ENCODE assay signal across 8 cellular contexts in genomic region chr11:67402192-67402839, GRCh38. TPM values are rescaled to one million over a fixed set of nuclear protein-coding genes. Genes with fewer than 3 reads are reported as not detected.
DNase-seq lines count a peak whose midpoint lies in the region; ATAC-seq and TF ChIP-seq lines count a peak whose summit lies in the region.
"Not testable (repeated sequence)": the region's sequence is repeated elsewhere in the genome, so short reads cannot be mapped to it uniquely, and the experiment has no call there.

No MANE protein-coding gene starts in this region.

- H3K9me3 ChIP-seq in AG04450 (ENCODE audit: control insufficient read depth, insufficient read depth, low read length); HEK293 (ENCODE audit: control insufficient read depth, insufficient read depth, low read depth, low read length); NT2/D1 (ENCODE audit: insufficient read depth, low read length); left ventricle myocardium inferior (replicated peaks); spleen: not testable (repeated sequence)

- H3K4me1 Mint-ChIP-seq in activated T-cell treated with anti-CD3 and anti-CD28 coated beads, Interleukin-2, amount 50 U/mL, for 4 hours (ENCODE audit: low read depth) = peaks cover 73% of the 10 kb centered on the region
- peaks cover 20% of the 10 kb centered on the region for H3K4me1 Mint-ChIP-seq in chondrocyte (ENCODE audit: low read depth)
- peaks cover 34 to 79% (median 58%) of the 10 kb centered on the region in 3 donors for H3K4me1 Mint-ChIP-seq in naive B cell

- peaks cover 0 to 33% of the 10 kb centered on the region in 2 experiments; a peak in 1 of 3 replicates for H3K36me3 ChIP-seq in HEK293 (ENCODE audit: control insufficient read depth in 2 of 2, insufficient read depth in 1 of 2, low read length in 2 of 2)
- peaks cover 33% of the 10 kb centered on the region for H3K36me3 ChIP-seq in NT2/D1 (ENCODE audit: insufficient read depth, insufficient read length, low read length)
- H3K36me3 ChIP-seq in left ventricle myocardium inferior = peaks cover 30% of the 10 kb centered on the region
- H3K36me3 ChIP-seq in spleen = peaks cover 0 to 59% (median 40%) of the 10 kb centered on the region in 6 donors

- H3K27me3 Mint-ChIP-seq in activated T-cell treated with anti-CD3 and anti-CD28 coated beads, Interleukin-2, amount 50 U/mL, for 4 hours (ENCODE audit: low read depth); chondrocyte (ENCODE audit: low read depth); naive B cell: not testable (repeated sequence)

- not testable (repeated sequence) for ATAC-seq in activated T-cell treated with anti-CD3 and anti-CD28 coated beads, Interleukin-2, amount 50 U/mL, for 4 hours; naive B cell (ENCODE audit: low read depth in 2 of 2)

- intact Hi-C loops in left ventricle myocardium inferior (cut with micrococcal nuclease); spleen (cut with DNase I; ENCODE audit: low total_unique reads): not testable (repeated sequence)

- H3K4me1 ChIP-seq in HEK293 (ENCODE audit: control insufficient read depth, insufficient read depth, low read length) = not testable (repeated sequence)
- H3K4me1 ChIP-seq in NT2/D1 (ENCODE audit: insufficient read depth, insufficient read length) (peaks cover 28% of the 10 kb centered on the region), left ventricle myocardium inferior (peaks cover 66% of the 10 kb centered on the region), spleen (peaks cover 45 to 95% (median 84%) of the 10 kb centered on the region in 6 donors)

- not testable (repeated sequence) for TF ChIP-seq POLR2A in spleen (IDR thresholded peaks at IDR 0.05)

- 39 to 46% (median 43%) methylated on average over 19 of the region's 19 CpGs for WGBS in spleen, 5 donors

- H3K36me3 Mint-ChIP-seq in activated T-cell treated with anti-CD3 and anti-CD28 coated beads, Interleukin-2, amount 50 U/mL, for 4 hours (ENCODE audit: insufficient read depth) = not testable (repeated sequence)
- H3K36me3 Mint-ChIP-seq in chondrocyte (ENCODE audit: low read depth) (peaks cover 10% of the 10 kb centered on the region), naive B cell (peaks cover 4 to 16% of the 10 kb centered on the region in 2 donors)

- not testable (repeated sequence) for DNase-seq in AG04450 (ENCODE audit: low read depth, low spot score); NT2/D1 (ENCODE audit: low read depth, low spot score); chondrocyte (ENCODE audit: low spot score); left ventricle myocardium inferior; naive B cell; spleen
- DNase-seq in activated T-cell treated with anti-CD3 and anti-CD28 coated beads, Interleukin-2, amount 50 U/mL, for 4 hours = peak; percentile 4

- peak overlapping the region; percentile 59 for H3K27ac Mint-ChIP-seq in chondrocyte (ENCODE audit: unreplicated experiment)
- H3K27ac Mint-ChIP-seq in naive B cell = peak overlapping the region in 5 of 6 donors; percentile 84 to 95 (median 88)

- CTCF ChIA-PET in AG04450 (lab: Charles Lee) = interaction anchor here (0.6 to 3.1 kb wide), 26 partner anchors 9 to 105 kb away, joined by 3 to 23 read pairs (median 6); partner anchors contain the start of genes AIP, CDK2AP2, POLD4 and RAD9A
- CTCF ChIA-PET in HEK293 (lab: Yijun Ruan, JAX) = interaction anchor here (0.5 to 2.8 kb wide), 21 partner anchors 10 to 475 kb away, joined by 3 to 20 read pairs (median 6); partner anchors contain the start of genes PITPNM1, RAD9A and TMEM134

- H3K9me3 Mint-ChIP-seq in activated T-cell treated with anti-CD3 and anti-CD28 coated beads, Interleukin-2, amount 50 U/mL, for 4 hours; chondrocyte (ENCODE audit: low read depth); naive B cell: not testable (repeated sequence)

- H3K4me3 Mint-ChIP-seq in activated T-cell treated with anti-CD3 and anti-CD28 coated beads, Interleukin-2, amount 50 U/mL, for 4 hours = peak overlapping the region; percentile 88
- H3K4me3 Mint-ChIP-seq in chondrocyte (ENCODE audit: unreplicated experiment) (peak overlapping the region; percentile 36), naive B cell (peak overlapping the region; percentile 87 to 98 (median 94))

- H3K27me3 ChIP-seq in AG04450 (ENCODE audit: control insufficient read depth, insufficient read depth, low read length); left ventricle myocardium inferior (ENCODE audit: low read depth); spleen (replicated peaks in 1 of 7): not testable (repeated sequence)
- H3K27me3 ChIP-seq in NT2/D1 (ENCODE audit: insufficient read depth, insufficient read length) = peaks cover 22% of the 10 kb centered on the region

- H3K27ac ChIP-seq in AG04450 (ENCODE audit: low read depth, low read length) (peak overlapping the region; percentile 82), left ventricle myocardium inferior (replicated peaks) (peak overlapping the region; percentile 99), spleen (peak overlapping the region; percentile 72 to 99 (median 96))
- not testable (repeated sequence) for H3K27ac ChIP-seq in HEK293 (ENCODE audit: extremely low read depth, low read depth, low read length)

- POLR2A ChIA-PET in AG04450 (lab: Yijun Ruan, JAX) = interaction anchor here (0.7 to 2.5 kb wide), 10 partner anchors 9 to 181 kb away, joined by 3 to 30 read pairs (median 6); partner anchors contain the start of genes GSTP1, POLD4, RAD9A and RPS6KB2
- POLR2A ChIA-PET in HEK293 (lab: Yijun Ruan, JAX) = interaction anchor here (0.7 to 3.3 kb wide), 21 partner anchors 9 to 227 kb away, joined by 3 to 53 read pairs (median 7); partner anchors contain the start of genes GPR152, GSTP1, NUDT8 and PITPNM1

- H3K4me3 ChIP-seq in AG04450 (ENCODE audit: low read depth, low read length) = peak overlapping the region; percentile 56
- peak overlapping the region; percentile 14 for H3K4me3 ChIP-seq in HEK293 (ENCODE audit: low read depth, low read length)
- not testable (repeated sequence) for H3K4me3 ChIP-seq in NT2/D1 (ENCODE audit: insufficient read length, low read depth)
- peak overlapping the region; percentile 99 for H3K4me3 ChIP-seq in left ventricle myocardium inferior
- H3K4me3 ChIP-seq in spleen = peak overlapping the region in 7 of 8 donors; percentile 30 to 99 (median 88)

- not testable (repeated sequence) for TF ChIP-seq CTCF in AG04450 (IDR thresholded peaks at IDR 0.05; ENCODE audit: low read depth, low read length); HEK293 (tag by site-specific recombination; IDR thresholded peaks at IDR 0.05); chondrocyte (IDR thresholded peaks at IDR 0.05); left ventricle myocardium inferior (IDR thresholded peaks at IDR 0.05; ENCODE audit: borderline replicate concordance); spleen (IDR thresholded peaks at IDR 0.05 in 8 of 11, conservative IDR thresholded peaks at IDR 0.05 in 3 of 11)

- H3K9ac ChIP-seq in NT2/D1 (ENCODE audit: insufficient read length, low read depth) = peak overlapping the region; percentile 79

RNA-seq across cellular contexts. Expression of gene PPP1CA, which starts 0.7 kb away (rescaled TPM):
- 116 and 140 TPM in 2 replicates for polyA plus RNA-seq in AG04450 (2011; rRNA removed)
- 107 and 146 TPM in 2 replicates for polyA minus RNA-seq in AG04450 (2011; rRNA and poly(A)+ RNA removed)
- 100 to 1,000 TPM; 262 to 265 (median 264) TPM for total RNA-seq in activated T-cell treated with anti-CD3 and anti-CD28 coated beads, Interleukin-2, amount 50 U/mL, for 4 hours
- 95.2 to 113 TPM (median 109 TPM) in 3 replicates for total RNA-seq in chondrocyte
- 86.0 TPM for total RNA-seq in left ventricle myocardium inferior
- polyA plus RNA-seq in naive B cell (ENCODE audit: low read depth in 6 of 6) = 100 to 1,000 TPM; 492 to 795 (median 530) TPM
- 100 to 1,000 TPM; 147 to 192 (median 157) TPM for total RNA-seq in spleen
- polyA plus RNA-seq in spleen = 100 to 1,000 TPM; 152 to 207 (median 170) TPM

RNA-seq across cellular contexts. Expression of gene TBC1D10C, which starts 1.6 kb away (rescaled TPM):
- polyA plus RNA-seq in AG04450 (2011; rRNA removed) (not detected in 2 replicates), naive B cell (ENCODE audit: low read depth in 6 of 6) (100 to 1,000 TPM; 190 to 304 (median 239) TPM), spleen (100 to 1,000 TPM; 174 to 270 (median 196) TPM)
- polyA minus RNA-seq in AG04450 (2011; rRNA and poly(A)+ RNA removed) = not detected in 2 replicates
- total RNA-seq in activated T-cell treated with anti-CD3 and anti-CD28 coated beads, Interleukin-2, amount 50 U/mL, for 4 hours = 10 to 100 TPM; 63.5 to 90.1 (median 68.5) TPM
- total RNA-seq in chondrocyte (not detected in 3 replicates), left ventricle myocardium inferior (1.0 TPM), spleen (100 to 1,000 TPM in 4 of 7 donors, 10 to 100 TPM in 3; 66.3 to 132 (median 101) TPM)

RNA-seq across cellular contexts. Expression of gene RAD9A, which starts 10.5 kb away (rescaled TPM):
- polyA plus RNA-seq in AG04450 (2011; rRNA removed) (3.2 and 4.1 TPM in 2 replicates), naive B cell (ENCODE audit: low read depth in 6 of 6) (10 to 100 TPM in 4 of 6 donors, 1 to 10 TPM in 2; 6.7 to 17.5 (median 11.0) TPM), spleen (10 to 100 TPM; 18.2 to 44.8 (median 37.1) TPM)
- 2.1 and 3.3 TPM in 2 replicates for polyA minus RNA-seq in AG04450 (2011; rRNA and poly(A)+ RNA removed)
- 10 to 100 TPM; 36.2 to 40.0 (median 36.2) TPM for total RNA-seq in activated T-cell treated with anti-CD3 and anti-CD28 coated beads, Interleukin-2, amount 50 U/mL, for 4 hours
- total RNA-seq in chondrocyte (11.1 to 14.6 TPM (median 11.6 TPM) in 3 replicates), left ventricle myocardium inferior (7.0 TPM), spleen (10 to 100 TPM; 21.6 to 37.5 (median 29.7) TPM)

RNA-seq across cellular contexts. Expression of gene CARNS1, which starts 13.2 kb away (rescaled TPM):
- polyA plus RNA-seq in AG04450 (2011; rRNA removed) (0.07 and 0.09 TPM in 2 replicates), naive B cell (ENCODE audit: low read depth in 6 of 6) (1 to 10 TPM in 5 of 6 donors, under 1 TPM in 1; 0.80 to 2.9 (median 1.7) TPM), spleen (1 to 10 TPM; 1.0 to 2.0 (median 1.8) TPM)
- polyA minus RNA-seq in AG04450 (2011; rRNA and poly(A)+ RNA removed) = not detected in 2 replicates
- 1 to 10 TPM; 1.4 to 2.2 (median 1.5) TPM for total RNA-seq in activated T-cell treated with anti-CD3 and anti-CD28 coated beads, Interleukin-2, amount 50 U/mL, for 4 hours
- total RNA-seq in chondrocyte (0.36 to 1.8 TPM (median 1.8 TPM) in 3 replicates), left ventricle myocardium inferior (14.5 TPM), spleen (1 to 10 TPM; 1.9 to 4.4 (median 2.1) TPM)

RNA-seq across cellular contexts. Expression of gene RPS6KB2, which starts 26.0 kb away (rescaled TPM):
- polyA plus RNA-seq in AG04450 (2011; rRNA removed) (36.0 and 37.7 TPM in 2 replicates), naive B cell (ENCODE audit: low read depth in 6 of 6) (10 to 100 TPM; 37.9 to 54.7 (median 50.0) TPM), spleen (10 to 100 TPM; 39.5 to 95.0 (median 53.8) TPM)
- 43.8 and 55.5 TPM in 2 replicates for polyA minus RNA-seq in AG04450 (2011; rRNA and poly(A)+ RNA removed)
- total RNA-seq in activated T-cell treated with anti-CD3 and anti-CD28 coated beads, Interleukin-2, amount 50 U/mL, for 4 hours = 10 to 100 TPM; 90.3 to 97.2 (median 92.7) TPM
- total RNA-seq in chondrocyte (40.3 to 44.2 TPM (median 42.3 TPM) in 3 replicates), left ventricle myocardium inferior (21.3 TPM), spleen (10 to 100 TPM; 51.5 to 65.4 (median 55.4) TPM)

Comparison
In these comparisons a context has a peak if more than half of its experiments do, and no peak if none do; other contexts are left out.
1. H3K4me3 Mint-ChIP-seq: peak in every context shown above with its lines; median percentile 94 in naive B cell; 88 in activated T-cell treated with anti-CD3 and anti-CD28 coated beads, Interleukin-2, amount 50 U/mL, for 4 hours; 36 in chondrocyte.
2. RNA of gene TBC1D10C, which starts 1.6 kb away (total RNA-seq): 66.3 to 132 TPM in spleen and 63.5 to 90.1 TPM in activated T-cell treated with anti-CD3 and anti-CD28 coated beads, Interleukin-2, amount 50 U/mL, for 4 hours; 1.0 TPM in left ventricle myocardium inferior (single experiment) and not detected in chondrocyte; every median in the first group is over 10 times any median in the second.